ENCODE assay signal across 10 cellular contexts in genomic region chr4:110632506-110633357, GRCh38. TPM values are rescaled to one million over a fixed set of nuclear protein-coding genes. Genes with fewer than 3 reads are reported as not detected.
DNase-seq lines count a peak whose midpoint lies in the region; ATAC-seq and TF ChIP-seq lines count a peak whose summit lies in the region.
"Had no signal": no experiment of that assay in that cellular context is flagged by ENCODE, and none has a peak within 500 bp of the region (broad histone marks: within the 10 kb centered on the region; RNA-seq: fewer than 3 reads in every experiment).

No MANE protein-coding gene starts in this region.

- 26% methylated on average over 58 of the region's 58 CpGs for WGBS in urinary bladder

- no peak for ATAC-seq in Right ventricle myocardium inferior
- ATAC-seq in HG03108 (IDR thresholded peaks at IDR 0.05; ENCODE audit: unreplicated experiment), result no peak
- ATAC-seq in HG02938 (IDR thresholded peaks at IDR 0.05; ENCODE audit: unreplicated experiment), result no peak

- no peak overlapping the region for H3K9ac ChIP-seq in mucosa of rectum (ENCODE audit: low read depth in 1 of 2, low read length in 2 of 2)

- TF ChIP-seq CTCF in left ventricle myocardium inferior (IDR thresholded peaks at IDR 0.05; ENCODE audit: borderline replicate concordance) (no peak), coronary artery (IDR thresholded peaks at IDR 0.05) (no peak)

- H3K27me3 ChIP-seq in left ventricle myocardium inferior (ENCODE audit: low read depth) (peaks cover 100% of the 10 kb centered on the region), mucosa of rectum (ENCODE audit: control insufficient read depth in 2 of 2, insufficient read depth in 2 of 2, low read length in 2 of 2) (peaks cover 93 to 94% of the 10 kb centered on the region in 2 donors)

- H3K27ac ChIP-seq in left ventricle myocardium inferior (replicated peaks) (no peak overlapping the region), coronary artery (no peak overlapping the region), mucosa of rectum (ENCODE audit: low read depth in 2 of 2, low read length in 2 of 2) (no peak overlapping the region), urinary bladder (ENCODE audit: low read depth) (no peak overlapping the region)
- H3K27ac ChIP-seq: epithelial cell of prostate had no signal

- no peaks in the 10 kb centered on the region for H3K9me3 ChIP-seq in left ventricle myocardium inferior (replicated peaks)
- no peaks in the 10 kb centered on the region for H3K9me3 ChIP-seq in mucosa of rectum (ENCODE audit: control insufficient read depth in 2 of 2, low read length in 2 of 2)

- H3K4me1 ChIP-seq in left ventricle myocardium inferior (peaks cover 46% of the 10 kb centered on the region), mucosa of rectum (ENCODE audit: control insufficient read depth in 2 of 2, insufficient read depth in 2 of 2, low read length in 2 of 2) (peaks cover 18 to 22% of the 10 kb centered on the region in 2 donors), urinary bladder (ENCODE audit: insufficient read depth) (no peaks in the 10 kb centered on the region)

- H3K4me3 ChIP-seq in left ventricle myocardium inferior, result peak overlapping the region; percentile 57
- peak overlapping the region; percentile 66 for H3K4me3 ChIP-seq in coronary artery
- peak overlapping the region; percentile 63 to 67 for H3K4me3 ChIP-seq in mucosa of rectum (ENCODE audit: low read length in 2 of 2)
- peak overlapping the region; percentile 8 for H3K4me3 ChIP-seq in urinary bladder (ENCODE audit: low read depth, low read length)

- intact Hi-C loops in left ventricle myocardium inferior (cut with micrococcal nuclease) (no loop called here), Right ventricle myocardium inferior (cut with DNase I) (loop anchor here (5.0 kb wide), 2 partner anchors 650 to 845 kb away; no protein-coding TSS in a partner anchor)

- H3K36me3 ChIP-seq in left ventricle myocardium inferior (no peaks in the 10 kb centered on the region), mucosa of rectum (ENCODE audit: control insufficient read depth in 2 of 2, insufficient read depth in 2 of 2, low read length in 2 of 2) (no peaks in the 10 kb centered on the region), urinary bladder (ENCODE audit: insufficient read depth) (no peaks in the 10 kb centered on the region)

- DNase-seq in left ventricle myocardium inferior (no peak), Right ventricle myocardium inferior (ENCODE audit: missing footprints) (no peak), coronary artery (ENCODE audit: low spot score) (no peak)
- no peak for DNase-seq in activated CD4-positive, CD25-positive, alpha-beta regulatory T cell treated with anti-CD3 and anti-CD28 coated beads, Interleukin-2, amount 50 U/mL, for 72 hours
- DNase-seq: NCI-H1092 treated with DMSO at 0.1 percent for 48 hours had no signal

RNA-seq across cellular contexts. Expression of gene PITX2, which starts 9.9 kb away (rescaled TPM):
- total RNA-seq in left ventricle myocardium inferior (not detected), Right ventricle myocardium inferior (not detected), urinary bladder (30.4 TPM)
- polyA plus RNA-seq in urinary bladder, result 76.0 TPM

Comparison
In these comparisons a context has a peak if more than half of its experiments do, and no peak if none do; other contexts are left out.
1. H3K4me3 ChIP-seq: peak in every context shown above with its lines; median percentile 66 in coronary artery; 65 in mucosa of rectum; 57 in left ventricle myocardium inferior; 8 in urinary bladder.
2. RNA of gene PITX2, which starts 9.9 kb away (total RNA-seq): 30.4 TPM in urinary bladder (single experiment); not detected in left ventricle myocardium inferior (single experiment) and not detected in Right ventricle myocardium inferior (single experiment); every median in the first group is over 10 times any median in the second.